In genomic region chr19:10335149-10336053, GRCh38 we compare ENCODE assay signal across 9 cellular contexts. TPM values are rescaled to one million over a fixed set of nuclear protein-coding genes. Genes with fewer than 3 reads are reported as not detected.
DNase-seq lines count a peak whose midpoint lies in the region; FAIRE-seq and TF ChIP-seq lines count a peak whose summit lies in the region.
"Had no signal": no experiment of that assay in that cellular context is flagged by ENCODE, and none has a peak within 500 bp of the region (broad histone marks: within the 10 kb centered on the region; RNA-seq: fewer than 3 reads in every experiment).

No MANE protein-coding gene starts in this region.

- H3K9me2 ChIP-seq in hepatocyte (replicated peaks; ENCODE audit: insufficient read depth) = no peaks in the 10 kb centered on the region

- peak overlapping the region; percentile 23 for H2AFZ ChIP-seq in hepatocyte

- no peak overlapping the region for H3K27ac ChIP-seq in hepatocyte

- H3K4me1 ChIP-seq in adipocyte (ENCODE audit: control insufficient read depth, insufficient read depth, low read length) (peaks cover 11% of the 10 kb centered on the region), hepatocyte (ENCODE audit: insufficient read depth) (peaks cover 8% of the 10 kb centered on the region), skeletal muscle satellite cell (ENCODE audit: control insufficient read depth, insufficient read depth, low read length) (peaks cover 18% of the 10 kb centered on the region)

- H3K4me2 ChIP-seq in hepatocyte (peak overlapping the region; percentile 95), skeletal muscle satellite cell (ENCODE audit: low read length) (peak overlapping the region; percentile 99)

- H4K20me1 ChIP-seq in hepatocyte (ENCODE audit: insufficient read depth, poor library complexity, severe bottlenecking) = peaks cover 18% of the 10 kb centered on the region

- H3K79me2 ChIP-seq in hepatocyte = peaks cover 23% of the 10 kb centered on the region

- WGBS in hepatocyte (ENCODE audit: low lambda C conversion rate, missing lambda C conversion rate) = 56% methylated on average over 40 of the region's 46 CpGs

- H3K9ac ChIP-seq in adipocyte (ENCODE audit: low read length) (peak overlapping the region; percentile 87), skeletal muscle satellite cell (ENCODE audit: low read depth, low read length) (no peak overlapping the region)

- no peaks in the 10 kb centered on the region for H3K36me3 ChIP-seq in adipocyte (ENCODE audit: control insufficient read depth, insufficient read depth, low read length, severe bottlenecking)
- H3K36me3 ChIP-seq in hepatocyte (replicated peaks; ENCODE audit: insufficient read depth, low read depth) = no peaks in the 10 kb centered on the region
- peaks cover under 1% of the 10 kb centered on the region for H3K36me3 ChIP-seq in skeletal muscle satellite cell (ENCODE audit: insufficient read depth, low read length)

- no peak for TF ChIP-seq POLR2A in GM12892 (IDR thresholded peaks at IDR 0.05; ENCODE audit: low read depth, low read length)

- DNase-seq in GM12892 (ENCODE audit: insufficient read length) (peak; percentile 5), adipocyte (ENCODE audit: low read depth) (no peak), hepatocyte (ENCODE audit: low spot score) (no peak), NCI-H2107 treated with DMSO at 0.1 percent for 48 hours (lab: John Stamatoyannopoulos, UW; ENCODE audit: unreplicated experiment) (no peak), NCI-H146 (lab: John Stamatoyannopoulos, UW) (no peak), HUDEP-2 (lab: John Stamatoyannopoulos, UW; ENCODE audit: unreplicated experiment in 76 of 76) (no peak)
- DNase-seq in activated effector memory CD4-positive, alpha-beta T cell treated with anti-CD3 and anti-CD28 coated beads, Interleukin-2, amount 50 U/mL, for 16 hours = no peak

- H3K9me3 ChIP-seq in adipocyte (ENCODE audit: control insufficient read depth, low read length) = no peaks in the 10 kb centered on the region
- H3K9me3 ChIP-seq in hepatocyte (ENCODE audit: low read depth) = no peaks in the 10 kb centered on the region
- H3K9me3 ChIP-seq in skeletal muscle satellite cell (replicated peaks; ENCODE audit: low read length) = no peaks in the 10 kb centered on the region
- H3K9me3 ChIP-seq: mucosa of descending colon had no signal

- H3K4me3 ChIP-seq in adipocyte (ENCODE audit: low read length) (peak overlapping the region; percentile 88), hepatocyte (no peak overlapping the region), skeletal muscle satellite cell (ENCODE audit: low read length) (peak overlapping the region; percentile 94)

- no peaks in the 10 kb centered on the region for H3K27me3 ChIP-seq in adipocyte (replicated peaks; ENCODE audit: control insufficient read depth, insufficient read depth, low read length)
- no peaks in the 10 kb centered on the region for H3K27me3 ChIP-seq in hepatocyte
- peaks cover 5% of the 10 kb centered on the region for H3K27me3 ChIP-seq in skeletal muscle satellite cell (ENCODE audit: control insufficient read depth, insufficient read depth, low read length)

- no peak for FAIRE-seq in GM12892 (lab: Jason Lieb, UNC)

- TF ChIP-seq CTCF in hepatocyte (IDR thresholded peaks at IDR 0.05; ENCODE audit: poor library complexity) = no peak

RNA-seq across cellular contexts. Expression of gene RAVER1, which starts 2.1 kb away (rescaled TPM):
- polyA plus RNA-seq in GM12892 (2012; ENCODE audit: missing spikeins) = 4.1 TPM
- total RNA-seq in hepatocyte = 11.7 and 16.4 TPM in 2 replicates
- polyA plus RNA-seq in hepatocyte = 35.5 and 42.0 TPM in 2 replicates
- 10.4 and 12.0 TPM in 2 replicates for total RNA-seq in skeletal muscle satellite cell (2012; rRNA removed)

RNA-seq across cellular contexts. Expression of gene ICAM3, which starts 4.0 kb away (rescaled TPM):
- 105 TPM for polyA plus RNA-seq in GM12892 (2012; ENCODE audit: missing spikeins)
- 5.2 and 5.3 TPM in 2 replicates for total RNA-seq in hepatocyte
- 11.7 and 16.8 TPM in 2 replicates for polyA plus RNA-seq in hepatocyte
- 11.6 and 12.7 TPM in 2 replicates for total RNA-seq in skeletal muscle satellite cell (2012; rRNA removed)

RNA-seq across cellular contexts. Expression of gene FDX2, which starts 19.6 kb away (rescaled TPM):
- polyA plus RNA-seq in GM12892 (2012; ENCODE audit: missing spikeins) = 10.4 TPM
- 16.9 and 24.9 TPM in 2 replicates for total RNA-seq in hepatocyte
- 45.1 and 49.3 TPM in 2 replicates for polyA plus RNA-seq in hepatocyte
- total RNA-seq in skeletal muscle satellite cell (2012; rRNA removed) = 11.4 and 18.8 TPM in 2 replicates

RNA-seq across cellular contexts. Expression of gene ZGLP1, which starts 25.8 kb away (rescaled TPM):
- polyA plus RNA-seq in GM12892 (2012; ENCODE audit: missing spikeins) = 2.0 TPM
- total RNA-seq in hepatocyte = 2.6 and 5.8 TPM in 2 replicates
- polyA plus RNA-seq in hepatocyte = 10.3 TPM in 2 replicates
- total RNA-seq in skeletal muscle satellite cell (2012; rRNA removed) = under 0.01 and 1.5 TPM in 2 replicates

RNA-seq across cellular contexts. Expression of gene TYK2, which starts 45.0 kb away (rescaled TPM):
- polyA plus RNA-seq in GM12892 (2012; ENCODE audit: missing spikeins) = 197 TPM
- 52.4 and 63.6 TPM in 2 replicates for total RNA-seq in hepatocyte
- polyA plus RNA-seq in hepatocyte = 94.3 and 108 TPM in 2 replicates
- 65.9 and 74.0 TPM in 2 replicates for total RNA-seq in skeletal muscle satellite cell (2012; rRNA removed)
